In the genomic region with DNA sequence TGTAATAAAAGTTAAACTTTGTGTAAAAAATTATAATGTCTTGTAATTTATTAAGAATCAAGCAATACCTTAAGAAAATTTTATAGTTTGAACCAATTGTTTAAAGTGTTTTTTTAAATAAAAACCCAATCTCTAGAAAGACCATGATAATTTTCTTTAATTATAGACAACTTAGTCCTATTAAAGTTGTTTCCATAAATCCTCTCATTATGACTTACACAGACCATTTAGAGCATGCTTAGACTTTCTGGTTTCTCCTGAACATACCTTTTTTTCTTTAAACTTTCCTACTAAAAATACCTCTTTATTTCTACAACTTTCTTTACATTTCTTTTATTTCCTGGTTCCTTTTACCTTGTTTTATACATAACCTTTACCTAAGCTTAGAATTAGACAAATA, we compare ENCODE assay signal across 24 cellular contexts.
"Had no signal": no experiment of that assay in that cellular context is flagged by ENCODE, and none has a peak within 500 bp of the region (broad histone marks: within the 10 kb centered on the region; RNA-seq: fewer than 3 reads in every experiment).

No MANE protein-coding gene starts in this region.

- FAIRE-seq: endometrium, frontal cortex, keratinocyte had no signal

- H3K27ac ChIP-seq: lower lobe of right lung, neutrophil, parathyroid adenoma, sigmoid colon, stomach, thyroid gland, vagina had no signal

- H3K4me3 Mint-ChIP-seq: effector memory CD8-positive, alpha-beta T cell; memory B cell; mesothelial cell of epicardium; naive thymus-derived CD4-positive, alpha-beta T cell; stimulated activated effector memory CD8-positive, alpha-beta T cell treated with anti-CD3 and anti-CD28 coated beads, Interleukin-12 subunit alpha, Interleukin-12 subunit beta, amount 100 ng/mL, for 72 hours had no signal

- H3K27me3 Mint-ChIP-seq: effector memory CD8-positive, alpha-beta T cell; memory B cell; naive thymus-derived CD4-positive, alpha-beta T cell; progenitor cell of endocrine pancreas had no signal

- H3K27ac Mint-ChIP-seq: effector memory CD8-positive, alpha-beta T cell; memory B cell; mesothelial cell of epicardium; naive thymus-derived CD4-positive, alpha-beta T cell; progenitor cell of endocrine pancreas; stimulated activated effector memory CD8-positive, alpha-beta T cell treated with anti-CD3 and anti-CD28 coated beads, Interleukin-12 subunit alpha, Interleukin-12 subunit beta, amount 100 ng/mL, for 72 hours had no signal

- H3K9ac ChIP-seq: parathyroid adenoma had no signal

- H3K4me1 Mint-ChIP-seq: memory B cell; mesothelial cell of epicardium; naive thymus-derived CD4-positive, alpha-beta T cell; stimulated activated effector memory CD8-positive, alpha-beta T cell treated with anti-CD3 and anti-CD28 coated beads, Interleukin-12 subunit alpha, Interleukin-12 subunit beta, amount 100 ng/mL, for 72 hours had no signal

- H3K27me3 ChIP-seq: neutrophil, sigmoid colon, stomach, thyroid gland, vagina had no signal

- H3K4me3 ChIP-seq: lower lobe of right lung, sigmoid colon, stomach, thyroid gland, vagina had no signal

- H3K36me3 Mint-ChIP-seq: memory B cell had no signal

- H3K9me3 ChIP-seq: lower lobe of right lung, neutrophil, sigmoid colon, thyroid gland, vagina had no signal

- H3K4me1 ChIP-seq: lower lobe of right lung, parathyroid adenoma, sigmoid colon, stomach, thyroid gland, vagina had no signal

- ATAC-seq: effector memory CD8-positive, alpha-beta T cell; left ventricle myocardium superior; lower lobe of right lung; naive thymus-derived CD4-positive, alpha-beta T cell; right cardiac atrium; stimulated activated effector memory CD8-positive, alpha-beta T cell treated with anti-CD3 and anti-CD28 coated beads, Interleukin-12 subunit alpha, Interleukin-12 subunit beta, amount 100 ng/mL, for 72 hours had no signal

- H3K36me3 ChIP-seq: lower lobe of right lung, neutrophil, sigmoid colon, stomach, thyroid gland, vagina had no signal

- DNase-seq: cortex of kidney; effector memory CD8-positive, alpha-beta T cell; hypothalamus; left ventricle myocardium superior; lower lobe of right lung; naive thymus-derived CD4-positive, alpha-beta T cell; right cardiac atrium; sigmoid colon; stimulated activated CD4-positive, alpha-beta T cell treated with anti-CD3 and anti-CD28 coated beads, Interleukin-2, amount 100 ng/mL, for 24 hours; stimulated activated CD4-positive, alpha-beta T cell treated with anti-CD3 and anti-CD28 coated beads, Interleukin-4, amount 100 ng/mL, for 24 hours; stimulated activated naive CD4-positive, alpha-beta T cell treated with Interleukin-2 at 50 U/mL for 16 hours; stomach; thyroid gland; trophoblast cell had no signal
